ENCODE assay signal across 30 cellular contexts in the genomic region with DNA sequence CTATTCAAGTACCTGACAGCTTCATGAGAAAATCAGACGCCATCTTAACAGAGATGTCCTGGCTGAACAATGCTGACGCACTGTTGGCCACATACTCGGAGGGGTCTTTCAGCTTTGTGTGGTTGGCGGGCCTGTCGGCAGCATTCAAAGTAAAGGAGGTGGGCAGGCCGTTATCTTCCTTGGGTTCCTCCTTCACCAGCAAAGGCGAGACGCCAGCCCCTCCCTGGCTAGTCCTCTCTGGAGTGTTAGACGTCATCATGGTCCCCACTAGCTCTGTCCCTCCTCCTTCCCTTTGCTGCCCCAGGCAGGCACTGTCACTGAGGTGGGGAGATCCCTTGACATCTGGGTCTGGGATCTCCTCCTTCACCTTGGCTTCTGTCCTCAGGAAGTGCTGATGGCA.
"Had no signal": no experiment of that assay in that cellular context is flagged by ENCODE, and none has a peak within 500 bp of the region (broad histone marks: within the 10 kb centered on the region; RNA-seq: fewer than 3 reads in every experiment).

No MANE protein-coding gene starts in this region.

- ATAC-seq: activated CD4-positive, CD25-positive, alpha-beta regulatory T cell treated with anti-CD3 and anti-CD28 coated beads, Interleukin-2, amount 50 U/mL, for 24 hours; left lung; lower lobe of right lung; stimulated activated memory B cell treated with anti-CD40 and anti-IgM and Interleukin-4, amounts not matched to agents 10 μg/mL and 1 μg/mL and 100 μg/mL, for 72 hours had no signal

- H3K27me3 ChIP-seq: esophagus muscularis mucosa, left lung, neutrophil, ovary, stomach, suprapubic skin, vagina had no signal

- H3K4me1 Mint-ChIP-seq: activated naive CD4-positive, alpha-beta T cell treated with anti-CD3 and anti-CD28 coated beads, Interleukin-2, amount 10 ng/mL, durations not matched to agents 7 days and 5 days had no signal

- H3K27me3 Mint-ChIP-seq: activated naive CD4-positive, alpha-beta T cell treated with anti-CD3 and anti-CD28 coated beads, Interleukin-2, amount 10 ng/mL, durations not matched to agents 7 days and 5 days; progenitor cell of endocrine pancreas; stimulated activated memory B cell treated with anti-CD40 and anti-IgM and Interleukin-4, amounts not matched to agents 10 μg/mL and 1 μg/mL and 100 μg/mL, for 72 hours had no signal

- H3K36me3 ChIP-seq: neutrophil, ovary, suprapubic skin, vagina had no signal

- DNase-seq: activated CD4-positive, alpha-beta T cell treated with anti-CD3 and anti-CD28 coated beads for 48 hours; activated CD4-positive, alpha-beta T cell treated with anti-CD3 and anti-CD28 coated beads, Interleukin-2, amount 50 U/mL, for 48 hours; activated CD8-positive, alpha-beta memory T cell treated with anti-CD3 and anti-CD28 coated beads, Interleukin-2, amount 50 U/mL, for 4 hours; activated effector memory CD4-positive, alpha-beta T cell treated with anti-CD3 and anti-CD28 coated beads, Interleukin-2, amount 50 U/mL, for 16 hours; activated naive CD4-positive, alpha-beta T cell treated with anti-CD3 and anti-CD28 coated beads, Interleukin-2, amount 10 ng/mL, durations not matched to agents 7 days and 5 days; activated T-cell treated with anti-CD3 and anti-CD28 coated beads, Interleukin-2, amount 50 U/mL, for 1 hour; amniotic stem cell; caudate nucleus; foreskin melanocyte; kidney glomerular epithelial cell; lower lobe of right lung; mesendoderm; nephron progenitor cell; ovary; stimulated activated CD4-positive, alpha-beta T cell treated with anti-CD3 and anti-CD28 coated beads, Interleukin-1b, Interleukin-23, amount 100 ng/mL, for 48 hours; stimulated activated CD4-positive, alpha-beta T cell treated with anti-CD3 and anti-CD28 coated beads, Interleukin-4, amount 100 ng/mL, for 4 hours; stimulated activated CD8-positive, alpha-beta memory T cell treated with anti-CD3 and anti-CD28 coated beads, Interleukin-4, amount 100 ng/mL, for 48 hours; stomach; trophoblast cell had no signal

- H3K4me3 ChIP-seq: esophagus muscularis mucosa, left lung, lower lobe of right lung, ovary, smooth muscle cell, stomach, suprapubic skin, vagina had no signal

- H3K27ac ChIP-seq: esophagus muscularis mucosa, left lung, lower lobe of right lung, neutrophil, ovary, stomach, suprapubic skin, vagina, VCaP had no signal

- H3K9me3 ChIP-seq: esophagus muscularis mucosa, left lung, lower lobe of right lung, neutrophil, ovary, stomach, suprapubic skin, vagina had no signal

- H3K9me3 Mint-ChIP-seq: activated naive CD4-positive, alpha-beta T cell treated with anti-CD3 and anti-CD28 coated beads, Interleukin-2, amount 10 ng/mL, durations not matched to agents 7 days and 5 days; activated T-helper 1 cell treated with anti-CD3 and anti-CD28 coated beads, Interleukin-12 subunit alpha, Interleukin-12 subunit beta, Interleukin-2, Interleukin-4 antibody, amounts not matched to agents 30 ng/mL and 10 ng/mL and 1 ng/mL, durations not matched to agents 14 hours and 24 hours and 36 hours; nephron progenitor cell; stimulated activated memory B cell treated with anti-CD40 and anti-IgM and Interleukin-4, amounts not matched to agents 10 μg/mL and 1 μg/mL and 100 μg/mL, for 72 hours had no signal

- H3K27ac Mint-ChIP-seq: activated naive CD4-positive, alpha-beta T cell treated with anti-CD3 and anti-CD28 coated beads, Interleukin-2, amount 10 ng/mL, durations not matched to agents 7 days and 5 days; activated T-helper 1 cell treated with anti-CD3 and anti-CD28 coated beads, Interleukin-12 subunit alpha, Interleukin-12 subunit beta, Interleukin-2, Interleukin-4 antibody, amounts not matched to agents 30 ng/mL and 10 ng/mL and 1 ng/mL, durations not matched to agents 14 hours and 24 hours and 36 hours; progenitor cell of endocrine pancreas; stimulated activated memory B cell treated with anti-CD40 and anti-IgM and Interleukin-4, amounts not matched to agents 10 μg/mL and 1 μg/mL and 100 μg/mL, for 72 hours had no signal

- H3K4me3 Mint-ChIP-seq: activated naive CD4-positive, alpha-beta T cell treated with anti-CD3 and anti-CD28 coated beads, Interleukin-2, amount 10 ng/mL, durations not matched to agents 7 days and 5 days; activated T-helper 1 cell treated with anti-CD3 and anti-CD28 coated beads, Interleukin-12 subunit alpha, Interleukin-12 subunit beta, Interleukin-2, Interleukin-4 antibody, amounts not matched to agents 30 ng/mL and 10 ng/mL and 1 ng/mL, durations not matched to agents 14 hours and 24 hours and 36 hours; nephron progenitor cell; stimulated activated memory B cell treated with anti-CD40 and anti-IgM and Interleukin-4, amounts not matched to agents 10 μg/mL and 1 μg/mL and 100 μg/mL, for 72 hours had no signal
